Comparison of ENCODE assay signal across 25 cellular contexts in the genomic region with DNA sequence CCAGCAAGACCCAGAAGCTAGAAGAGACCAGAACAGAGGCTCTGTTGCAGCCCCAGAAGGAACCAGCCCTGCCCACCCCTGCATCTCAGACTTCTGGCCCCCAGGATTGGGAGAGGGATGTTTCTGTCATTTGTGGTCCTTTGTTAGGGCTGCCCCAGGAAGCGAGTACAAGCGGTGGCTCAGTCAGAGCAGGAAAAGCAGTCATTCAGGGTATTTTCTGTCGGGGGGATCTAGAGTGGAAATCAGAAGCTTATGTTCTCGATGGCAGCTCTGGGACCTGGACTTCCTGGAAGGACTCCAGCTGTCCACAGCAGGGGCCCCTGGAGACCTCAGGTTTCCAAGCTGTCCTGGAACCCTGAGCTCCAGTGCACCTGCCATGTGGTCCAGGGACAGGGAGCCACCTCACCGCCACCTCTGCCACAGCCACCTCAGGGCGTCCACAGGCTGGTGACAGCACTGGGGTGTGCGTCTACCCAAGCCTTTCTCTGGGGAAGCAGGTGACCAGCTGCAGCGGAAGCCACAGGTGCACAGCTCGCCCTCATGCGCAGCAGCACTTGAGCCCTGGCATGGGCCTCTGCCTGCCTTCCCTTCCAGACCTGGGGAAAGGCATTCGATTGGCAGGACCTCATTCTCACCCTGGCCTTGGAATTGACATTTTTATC. TPM values are rescaled to one million over a fixed set of nuclear protein-coding genes. Genes with fewer than 3 reads are reported as not detected.
"Had no signal": no experiment of that assay in that cellular context is flagged by ENCODE, and none has a peak within 500 bp of the region (broad histone marks: within the 10 kb centered on the region; RNA-seq: fewer than 3 reads in every experiment).

No MANE protein-coding gene starts in this region.

- H3K36me3 Mint-ChIP-seq: activated naive CD4-positive, alpha-beta T cell treated with anti-CD3 and anti-CD28 coated beads, Interleukin-2, amount 50 U/mL, for 24 hours had no signal

- H3K27me3 ChIP-seq: vagina had no signal

- H3K4me1 ChIP-seq: adrenal gland, gastrocnemius medialis, vagina had no signal

- H3K27ac ChIP-seq: adrenal gland, gastrocnemius medialis, vagina had no signal

- H3K4me3 Mint-ChIP-seq: activated naive CD4-positive, alpha-beta T cell treated with anti-CD3 and anti-CD28 coated beads, Interleukin-2, amount 50 U/mL, for 24 hours; nephron progenitor cell; stimulated activated naive CD8-positive, alpha-beta T cell treated with anti-CD3 and anti-CD28 coated beads, Interleukin-15, Interleukin-2, amounts not matched to agents 100 ng/mL and 50 ng/mL, for 24 hours had no signal

- H3K4me3 ChIP-seq: adrenal gland, gastrocnemius medialis, lung, vagina had no signal

- ATAC-seq: gastrocnemius medialis, left lobe of liver had no signal

- H3K9me3 Mint-ChIP-seq: activated naive CD4-positive, alpha-beta T cell treated with anti-CD3 and anti-CD28 coated beads, Interleukin-2, amount 50 U/mL, for 24 hours; nephron progenitor cell; stimulated activated naive CD8-positive, alpha-beta T cell treated with anti-CD3 and anti-CD28 coated beads, Interleukin-15, Interleukin-2, amounts not matched to agents 100 ng/mL and 50 ng/mL, for 24 hours had no signal

- DNase-seq: activated CD4-positive, alpha-beta T cell treated with anti-CD3 and anti-CD28 coated beads, Interleukin-2, amount 50 U/mL, for 1 hour; activated CD4-positive, CD25-positive, alpha-beta regulatory T cell treated with anti-CD3 and anti-CD28 coated beads, Interleukin-2, amount 50 U/mL, for 72 hours; activated CD8-positive, alpha-beta memory T cell treated with anti-CD3 and anti-CD28 coated beads, Interleukin-2, amount 50 U/mL, for 48 hours; activated effector memory CD4-positive, alpha-beta T cell treated with anti-CD3 and anti-CD28 coated beads, Interleukin-2, amount 50 U/mL, for 16 hours; activated T-cell treated with anti-CD3 and anti-CD28 coated beads, Interleukin-2, amount 50 U/mL, for 48 hours; adrenal gland; cerebellar nuclear complex; effector CD4-positive, alpha-beta T cell; gastrocnemius medialis; head of caudate nucleus; nephron progenitor cell; occipital lobe; stimulated activated CD4-positive, alpha-beta T cell treated with anti-CD3 and anti-CD28 coated beads, Interleukin-12 subunit alpha, Interleukin-12 subunit beta, amount 100 ng/mL, for 4 hours; stimulated activated CD4-positive, alpha-beta T cell treated with anti-CD3 and anti-CD28 coated beads, Interleukin-1b, Interleukin-23, amount 100 ng/mL, for 48 hours; stimulated activated CD8-positive, alpha-beta memory T cell treated with anti-CD3 and anti-CD28 coated beads, Interleukin-4, amount 100 ng/mL, for 48 hours; trophoblast cell had no signal

- H3K27ac Mint-ChIP-seq: activated naive CD4-positive, alpha-beta T cell treated with anti-CD3 and anti-CD28 coated beads, Interleukin-2, amount 50 U/mL, for 24 hours; nephron progenitor cell; progenitor cell of endocrine pancreas; stimulated activated naive CD8-positive, alpha-beta T cell treated with anti-CD3 and anti-CD28 coated beads, Interleukin-15, Interleukin-2, amounts not matched to agents 100 ng/mL and 50 ng/mL, for 24 hours had no signal

- H3K36me3 ChIP-seq: adrenal gland, gastrocnemius medialis, vagina had no signal

- H3K9me3 ChIP-seq: adrenal gland, gastrocnemius medialis, vagina had no signal

RNA-seq across cellular contexts. Expression of gene KRTAP5-5, which starts 2.6 kb away (rescaled TPM):
- total RNA-seq: adrenal gland, astrocyte, bronchial epithelial cell, gastrocnemius medialis, left lobe of liver, lung, myocyte, occipital lobe, progenitor cell of endocrine pancreas, vagina had no signal

RNA-seq across cellular contexts. Expression of gene KRTAP5-4, which starts 10.2 kb away (rescaled TPM):
- total RNA-seq: adrenal gland, astrocyte, bronchial epithelial cell, gastrocnemius medialis, left lobe of liver, lung, myocyte, occipital lobe, progenitor cell of endocrine pancreas, vagina had no signal

RNA-seq across cellular contexts. Expression of gene KRTAP5-3, which starts 23.9 kb away (rescaled TPM):
- total RNA-seq: adrenal gland, astrocyte, bronchial epithelial cell, gastrocnemius medialis, left lobe of liver, lung, myocyte, occipital lobe, progenitor cell of endocrine pancreas, vagina had no signal

RNA-seq across cellular contexts. Expression of gene KRTAP5-2, which starts 34.1 kb away (rescaled TPM):
- total RNA-seq: adrenal gland, astrocyte, bronchial epithelial cell, gastrocnemius medialis, left lobe of liver, lung, myocyte, occipital lobe, progenitor cell of endocrine pancreas, vagina had no signal

RNA-seq across cellular contexts. Expression of gene KRTAP5-1, which starts 47.1 kb away (rescaled TPM):
- total RNA-seq: adrenal gland, astrocyte, bronchial epithelial cell, gastrocnemius medialis, left lobe of liver, lung, myocyte, occipital lobe, progenitor cell of endocrine pancreas, vagina had no signal
